8 cellular contexts compared by ENCODE assay signal in the genomic region with DNA sequence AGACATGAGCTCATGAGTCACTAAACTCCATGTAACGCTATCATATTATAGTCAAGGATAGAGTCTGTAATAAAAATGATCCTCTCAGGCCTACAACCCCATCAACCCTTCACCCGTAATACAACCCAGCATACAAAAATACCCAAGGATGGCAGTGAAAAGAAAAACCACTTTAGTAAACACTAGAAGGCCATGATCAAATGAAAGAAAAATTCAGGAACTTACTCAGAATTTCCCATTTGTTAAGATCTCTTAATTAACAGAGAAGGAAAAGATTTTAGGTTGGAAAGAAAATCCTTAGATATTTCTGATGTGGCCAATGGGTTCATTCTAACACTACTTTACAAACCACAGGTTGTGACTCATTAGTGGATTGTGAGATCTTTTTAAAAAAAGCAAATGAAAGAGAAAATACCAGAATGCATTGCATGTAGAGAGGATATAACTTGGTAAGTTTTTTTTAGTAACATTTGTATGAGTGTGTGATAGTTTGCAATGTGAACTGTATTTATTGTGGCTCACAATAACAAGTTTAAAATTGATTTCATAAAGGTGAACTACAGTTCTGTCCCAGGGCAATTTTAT. TPM values are rescaled to one million over a fixed set of nuclear protein-coding genes. Genes with fewer than 3 reads are reported as not detected.
DNase-seq lines count a peak whose midpoint lies in the region; ATAC-seq and TF ChIP-seq lines count a peak whose summit lies in the region.

No MANE protein-coding gene starts in this region.

- no peak for TF ChIP-seq CTCF in CD14-positive monocyte (IDR thresholded peaks at IDR 0.05)

- ATAC-seq in GM19351 (IDR thresholded peaks at IDR 0.05; ENCODE audit: unreplicated experiment) (peak; percentile 54), HG03280 (IDR thresholded peaks at IDR 0.05; ENCODE audit: unreplicated experiment) (peak; percentile 46)
- ATAC-seq in activated naive CD8-positive, alpha-beta T cell treated with anti-CD3 and anti-CD28 coated beads, Interleukin-2, amount 50 U/mL, for 24 hours: peak; percentile 76

- H3K27ac Mint-ChIP-seq in CD14-positive monocyte: peak overlapping the region in 5 of 7 donors; percentile 28 to 63 (median 52)
- H3K27ac Mint-ChIP-seq in activated naive CD8-positive, alpha-beta T cell treated with anti-CD3 and anti-CD28 coated beads, Interleukin-2, amount 50 U/mL, for 24 hours: peak overlapping the region; percentile 50

- H3K4me1 Mint-ChIP-seq in CD14-positive monocyte: peaks cover 50% of the 10 kb centered on the region
- H3K4me1 Mint-ChIP-seq in activated naive CD8-positive, alpha-beta T cell treated with anti-CD3 and anti-CD28 coated beads, Interleukin-2, amount 50 U/mL, for 24 hours: peaks cover 67% of the 10 kb centered on the region

- DNase-seq in CD14-positive monocyte (ENCODE audit: low spot score) (no peak), AG08396 (ENCODE audit: low spot score) (no peak), NCI-H1436 (lab: John Stamatoyannopoulos, UW) (no peak)
- no peak for DNase-seq in activated naive CD8-positive, alpha-beta T cell treated with anti-CD3 and anti-CD28 coated beads, Interleukin-2, amount 50 U/mL, for 24 hours
- DNase-seq in activated effector memory CD4-positive, alpha-beta T cell treated with anti-CD3 and anti-CD28 coated beads, Interleukin-2, amount 50 U/mL, for 16 hours: no peak
- no peak for DNase-seq in activated CD4-positive, alpha-beta T cell treated with anti-CD3 and anti-CD28 coated beads for 48 hours

- H3K4me3 Mint-ChIP-seq in CD14-positive monocyte: peak overlapping the region in 1 of 2 donors; percentile 21
- peak overlapping the region; percentile 5 for H3K4me3 Mint-ChIP-seq in activated naive CD8-positive, alpha-beta T cell treated with anti-CD3 and anti-CD28 coated beads, Interleukin-2, amount 50 U/mL, for 24 hours

- intact Hi-C loops in CD14-positive monocyte (cut with micrococcal nuclease): no loop called here

- H3K27me3 Mint-ChIP-seq in CD14-positive monocyte (ENCODE audit: low read depth in 3 of 3): peaks cover 0 to 4% (median 0%) of the 10 kb centered on the region in 3 donors
- no peaks in the 10 kb centered on the region for H3K27me3 Mint-ChIP-seq in activated naive CD8-positive, alpha-beta T cell treated with anti-CD3 and anti-CD28 coated beads, Interleukin-2, amount 50 U/mL, for 24 hours

- H3K36me3 Mint-ChIP-seq in CD14-positive monocyte: no peaks in the 10 kb centered on the region
- no peaks in the 10 kb centered on the region for H3K36me3 Mint-ChIP-seq in activated naive CD8-positive, alpha-beta T cell treated with anti-CD3 and anti-CD28 coated beads, Interleukin-2, amount 50 U/mL, for 24 hours (ENCODE audit: low read depth)

- no peaks in the 10 kb centered on the region for H3K9me3 Mint-ChIP-seq in CD14-positive monocyte
- no peaks in the 10 kb centered on the region for H3K9me3 Mint-ChIP-seq in activated naive CD8-positive, alpha-beta T cell treated with anti-CD3 and anti-CD28 coated beads, Interleukin-2, amount 50 U/mL, for 24 hours

RNA-seq across cellular contexts. Expression of gene UBE2J1, which starts 8.0 kb away (rescaled TPM):
- polyA plus RNA-seq in CD14-positive monocyte: 10 to 100 TPM; 44.8 to 80.5 TPM

RNA-seq across cellular contexts. Expression of gene GABRR2, which starts 45.4 kb away (rescaled TPM):
- polyA plus RNA-seq in CD14-positive monocyte: not detected

RNA-seq across cellular contexts. Expression of gene RRAGD, which starts 51.6 kb away (rescaled TPM):
- 1 to 10 TPM; 5.0 to 7.9 TPM for polyA plus RNA-seq in CD14-positive monocyte
